ENCODE assay signal across 24 cellular contexts in the genomic region with DNA sequence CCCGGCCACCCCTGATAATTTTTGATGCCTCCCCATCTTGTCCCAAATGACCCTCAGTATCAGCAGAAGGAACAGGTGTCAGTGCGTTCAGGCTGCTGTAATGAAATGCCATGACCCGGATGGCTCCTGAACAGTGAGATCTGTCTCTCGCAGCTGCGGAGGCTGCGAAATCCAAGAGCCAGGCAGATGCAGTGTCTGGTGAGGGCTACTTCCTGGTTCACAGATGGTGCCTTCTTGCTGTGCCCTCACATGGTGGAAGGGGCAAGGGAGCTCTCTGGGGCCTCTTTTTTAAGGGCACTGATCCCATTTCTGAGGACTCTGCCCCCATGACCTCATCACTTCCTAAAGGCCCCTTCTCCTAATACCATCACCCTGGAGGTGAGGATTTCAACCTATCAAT.
"Had no signal": no experiment of that assay in that cellular context is flagged by ENCODE, and none has a peak within 500 bp of the region (broad histone marks: within the 10 kb centered on the region; RNA-seq: fewer than 3 reads in every experiment).

No MANE protein-coding gene starts in this region.

- H3K4me3 Mint-ChIP-seq: effector memory CD8-positive, alpha-beta T cell; immature natural killer cell; mesothelial cell of epicardium; naive B cell; natural killer cell treated with Interleukin-12 subunit alpha and Interleukin-12 subunit beta and Interleukin-15 and Interleukin-18, amount 100 ng/mL, for 72 hours; neural crest cell; stimulated activated naive CD8-positive, alpha-beta T cell treated with anti-CD3 and anti-CD28 coated beads, Interleukin-15, amount 100 ng/mL, for 72 hours had no signal

- H3K9me3 ChIP-seq: neutrophil, prostate gland, transverse colon had no signal

- H3K36me3 Mint-ChIP-seq: immature natural killer cell; natural killer cell treated with Interleukin-12 subunit alpha and Interleukin-12 subunit beta and Interleukin-15 and Interleukin-18, amount 100 ng/mL, for 72 hours had no signal

- H3K9ac ChIP-seq: parathyroid adenoma had no signal

- FAIRE-seq: frontal cortex, keratinocyte, small intestine had no signal

- H3K4me3 ChIP-seq: mucosa of descending colon, prostate gland, suprapubic skin, transverse colon had no signal

- H3K4me1 ChIP-seq: parathyroid adenoma, prostate gland had no signal

- H3K4me1 Mint-ChIP-seq: immature natural killer cell; naive B cell; stimulated activated naive CD8-positive, alpha-beta T cell treated with anti-CD3 and anti-CD28 coated beads, Interleukin-15, amount 100 ng/mL, for 72 hours had no signal

- H3K27me3 ChIP-seq: neutrophil had no signal

- H3K9me3 Mint-ChIP-seq: effector memory CD8-positive, alpha-beta T cell; natural killer cell treated with Interleukin-12 subunit alpha and Interleukin-12 subunit beta and Interleukin-15 and Interleukin-18, amount 100 ng/mL, for 72 hours had no signal

- H3K27ac ChIP-seq: neutrophil, parathyroid adenoma, prostate gland, suprapubic skin had no signal

- H3K36me3 ChIP-seq: neutrophil, prostate gland, suprapubic skin, transverse colon had no signal

- DNase-seq: cerebellar nuclear complex; cortex of kidney; effector memory CD8-positive, alpha-beta T cell; immature natural killer cell; mesenchymal stem cell; mucosa of descending colon; naive B cell; small intestine; stimulated activated CD4-positive, alpha-beta T cell treated with anti-CD3 and anti-CD28 coated beads, Interleukin-12 subunit alpha, Interleukin-12 subunit beta, amount 100 ng/mL, for 4 hours; stimulated activated CD4-positive, alpha-beta T cell treated with anti-CD3 and anti-CD28 coated beads, Interleukin-1b, Interleukin-23, amount 100 ng/mL, for 48 hours; stimulated activated CD4-positive, alpha-beta T cell treated with anti-CD3 and anti-CD28 coated beads, Interleukin-4, amount 100 ng/mL, for 1 hour; stimulated activated CD8-positive, alpha-beta memory T cell treated with anti-CD3 and anti-CD28 coated beads, Interleukin-4, amount 100 ng/mL, for 48 hours; stimulated activated naive CD4-positive, alpha-beta T cell; stimulated activated naive CD8-positive, alpha-beta T cell treated with anti-CD3 and anti-CD28 coated beads, Interleukin-15, amount 100 ng/mL, for 72 hours; transverse colon had no signal

- H3K27ac Mint-ChIP-seq: effector memory CD8-positive, alpha-beta T cell; immature natural killer cell; mesothelial cell of epicardium; naive B cell; natural killer cell treated with Interleukin-12 subunit alpha and Interleukin-12 subunit beta and Interleukin-15 and Interleukin-18, amount 100 ng/mL, for 72 hours; stimulated activated naive CD8-positive, alpha-beta T cell treated with anti-CD3 and anti-CD28 coated beads, Interleukin-15, amount 100 ng/mL, for 72 hours had no signal
